Comparison of ENCODE assay signal across 8 cellular contexts in the genomic region with DNA sequence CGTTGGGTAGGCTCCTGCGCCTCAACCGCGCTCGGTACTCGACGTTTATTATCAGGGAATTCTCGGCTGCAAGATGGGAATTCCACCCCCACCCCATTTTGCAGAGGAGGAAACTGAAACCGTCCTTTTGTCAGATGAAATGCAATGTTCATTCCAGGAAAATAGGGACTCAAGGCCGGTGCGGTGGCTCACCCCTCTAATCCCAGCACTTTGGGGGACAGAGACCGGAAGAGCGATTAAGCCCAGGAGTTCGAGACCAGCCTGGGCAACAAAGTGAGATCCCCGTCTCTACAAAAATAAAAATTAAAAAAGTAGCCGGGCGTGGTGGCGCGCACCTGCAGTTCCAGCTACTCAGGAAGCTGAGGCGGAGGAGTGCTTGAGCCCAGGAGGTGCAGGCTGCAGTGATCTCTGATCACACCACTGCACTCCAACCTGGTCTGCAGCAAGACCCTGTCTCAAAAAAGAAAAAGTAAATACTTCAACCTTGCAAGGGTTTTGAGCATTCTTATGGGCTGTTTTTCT. TPM values are rescaled to one million over a fixed set of nuclear protein-coding genes. Genes with fewer than 3 reads are reported as not detected.
DNase-seq lines count a peak whose midpoint lies in the region; ATAC-seq, FAIRE-seq and TF ChIP-seq lines count a peak whose summit lies in the region.

No MANE protein-coding gene starts in this region.

- no peaks in the 10 kb centered on the region for H3K4me1 ChIP-seq in HEK293 (ENCODE audit: control insufficient read depth, insufficient read depth, low read length)
- H3K4me1 ChIP-seq in gastroesophageal sphincter: peaks cover 0 to 38% (median 12%) of the 10 kb centered on the region in 3 donors
- peaks cover 0 to 4% of the 10 kb centered on the region in 2 donors for H3K4me1 ChIP-seq in small intestine (ENCODE audit: control insufficient read depth in 2 of 2, insufficient read depth in 1 of 2, low read depth in 1 of 2, low read length in 1 of 2)

- no peak for TF ChIP-seq CTCF in HEK293 (tag by site-specific recombination; IDR thresholded peaks at IDR 0.05)
- no peak for TF ChIP-seq CTCF in gastroesophageal sphincter (IDR thresholded peaks at IDR 0.05)

- TF ChIP-seq POLR2A in gastroesophageal sphincter (IDR thresholded peaks at IDR 0.05): no peak

- DNase-seq in T-helper 9 cell: peak; percentile 4
- DNase-seq in small intestine: no peak
- no peak for DNase-seq in mucosa of gallbladder (ENCODE audit: low spot score)
- DNase-seq in retina: no peak

- TF ChIP-seq EP300 in gastroesophageal sphincter (IDR thresholded peaks at IDR 0.05): no peak

- 31 to 49% methylated on average over 6 of the region's 20 CpGs for WGBS in gastroesophageal sphincter (ENCODE audit: low coverage in 1 of 2), 2 donors
- 7 to 14% (median 7%) methylated on average over 20 of the region's 20 CpGs for WGBS in small intestine, 3 donors

- H3K4me3 ChIP-seq in HEK293 (ENCODE audit: low read depth, low read length): peak overlapping the region; percentile 93
- H3K4me3 ChIP-seq in gastroesophageal sphincter: peak overlapping the region; percentile 74 to 81
- peak overlapping the region; percentile 73 to 91 for H3K4me3 ChIP-seq in small intestine (ENCODE audit: low read depth in 1 of 2, low read length in 2 of 2)

- FAIRE-seq in small intestine (lab: Jason Lieb, UNC): no peak

- no peaks in the 10 kb centered on the region for H3K9me3 ChIP-seq in HEK293 (ENCODE audit: control insufficient read depth, insufficient read depth, low read depth, low read length)
- H3K9me3 ChIP-seq in gastroesophageal sphincter: no peaks in the 10 kb centered on the region
- no peaks in the 10 kb centered on the region for H3K9me3 ChIP-seq in small intestine (ENCODE audit: control insufficient read depth, low read depth)

- H3K36me3 ChIP-seq in HEK293 (ENCODE audit: control insufficient read depth in 2 of 2, insufficient read depth in 1 of 2, low read length in 2 of 2) (peaks cover 24 to 26% of the 10 kb centered on the region in 2 experiments), gastroesophageal sphincter (peaks cover 0 to 17% of the 10 kb centered on the region in 2 donors), small intestine (ENCODE audit: control insufficient read depth in 2 of 2, insufficient read depth in 2 of 2, low read length in 2 of 2) (peaks cover 0 to 2% of the 10 kb centered on the region in 2 donors)

- peak overlapping the region; percentile 95; the same call in 1 of the 2 replicates for H3K27ac ChIP-seq in HEK293 (ENCODE audit: extremely low read depth, low read depth, low read length)
- peak overlapping the region; percentile 76 to 95 (median 92) for H3K27ac ChIP-seq in gastroesophageal sphincter
- peak overlapping the region; percentile 80 to 96 for H3K27ac ChIP-seq in small intestine (ENCODE audit: low read depth in 1 of 2, low read length in 1 of 2)

- POLR2A ChIA-PET in HEK293 (lab: Yijun Ruan, JAX): interaction anchor here (1.0 to 2.0 kb wide), 5 partner anchors 9 to 101 kb away, joined by 3 to 5 read pairs (median 4); no protein-coding TSS in a partner anchor

- CTCF ChIA-PET in HEK293 (lab: Yijun Ruan, JAX): interaction anchor here (0.6 to 1.0 kb wide), 2 partner anchors 147 to 175 kb away, joined by 3 to 4 read pairs; no protein-coding TSS in a partner anchor

- ATAC-seq in gastroesophageal sphincter: no peak
- ATAC-seq in GM19035 (IDR thresholded peaks at IDR 0.05; ENCODE audit: unreplicated experiment): no peak
- no peak for ATAC-seq in GM18907 (IDR thresholded peaks at IDR 0.05; ENCODE audit: unreplicated experiment)

- H3K27me3 ChIP-seq in gastroesophageal sphincter: no peaks in the 10 kb centered on the region
- H3K27me3 ChIP-seq in small intestine (ENCODE audit: control insufficient read depth in 2 of 2, insufficient read depth in 2 of 2, low read length in 2 of 2): no peaks in the 10 kb centered on the region

TF ChIP-seq in HEK293, 187 proteins besides CTCF, POLR2A, EP300 and RAD21:
- TF ChIP-seq ZBTB17 (tag by site-specific recombination; IDR thresholded peaks at IDR 0.05) (peak; percentile 8; the same call in 1 of the 2 replicates), ZNF133 (tag by site-specific recombination; IDR thresholded peaks at IDR 0.05) (no peak)

RNA-seq across cellular contexts. Expression of gene RFC2, which starts 0.7 kb away (rescaled TPM):
- total RNA-seq in gastroesophageal sphincter (10 to 100 TPM; 11.3 to 12.2 (median 11.3) TPM), mucosa of gallbladder (19.6 TPM)
- polyA plus RNA-seq in small intestine: 10 to 100 TPM in 2 of 3 donors, 1 to 10 TPM in 1; 5.4 to 27.1 (median 12.2) TPM

RNA-seq across cellular contexts. Expression of gene CLIP2, which starts 34.3 kb away (rescaled TPM):
- 10 to 100 TPM; 23.0 to 50.7 (median 35.5) TPM for total RNA-seq in gastroesophageal sphincter
- 10 to 100 TPM; 11.3 to 25.9 (median 12.5) TPM for polyA plus RNA-seq in small intestine
- 71.7 TPM for total RNA-seq in mucosa of gallbladder

RNA-seq across cellular contexts. Expression of gene LAT2, which starts 45.1 kb away (rescaled TPM):
- total RNA-seq in gastroesophageal sphincter (1 to 10 TPM; 2.8 to 8.2 (median 4.8) TPM), mucosa of gallbladder (25.1 TPM)
- 1 to 10 TPM; 2.9 to 5.9 (median 5.8) TPM for polyA plus RNA-seq in small intestine
